Comparison of ENCODE assay signal across 8 cellular contexts in genomic region chr1:25875856-25876692, GRCh38. TPM values are rescaled to one million over a fixed set of nuclear protein-coding genes. Genes with fewer than 3 reads are reported as not detected.
DNase-seq lines count a peak whose midpoint lies in the region; ATAC-seq and TF ChIP-seq lines count a peak whose summit lies in the region.

No MANE protein-coding gene starts in this region.

- peaks cover 18% of the 10 kb centered on the region for H3K4me1 ChIP-seq in IMR-90 (ENCODE audit: control insufficient read depth, insufficient read depth, low read length)
- peaks cover 55 to 61% of the 10 kb centered on the region in 2 donors for H3K4me1 ChIP-seq in duodenal mucosa (ENCODE audit: control insufficient read depth in 1 of 2, insufficient read depth in 2 of 2, low read length in 2 of 2)
- peaks cover 29% of the 10 kb centered on the region for H3K4me1 ChIP-seq in muscle layer of colon (ENCODE audit: insufficient read depth, low read length)
- peaks cover 51% of the 10 kb centered on the region for H3K4me1 ChIP-seq in vagina

- H3K4ac ChIP-seq in IMR-90 (ENCODE audit: low read depth, low read length): peak overlapping the region; percentile 96

- DNase-seq in IMR-90 (no peak), vagina (ENCODE audit: extremely low spot score in 2 of 2) (no peak), COR-L47 (lab: John Stamatoyannopoulos, UW) (no peak)

- H3K9me3 ChIP-seq in IMR-90 (ENCODE audit: control insufficient read depth, insufficient read depth, low read length) (no peaks in the 10 kb centered on the region), duodenal mucosa (ENCODE audit: control insufficient read depth in 1 of 2, low read length in 2 of 2) (no peaks in the 10 kb centered on the region), muscle layer of colon (ENCODE audit: low read length) (no peaks in the 10 kb centered on the region), vagina (no peaks in the 10 kb centered on the region)

- dilution Hi-C loops in IMR-90 (cut with HindIII; ENCODE audit: low sequenced_read_pairs, unreplicated experiment): no loop called here

- no TSS peak for BruUV-seq in IMR-90 (replicated peaks; lab: Mats Ljungman, UMichigan)

- H3K9ac ChIP-seq in IMR-90 (ENCODE audit: low read depth, low read length): peak overlapping the region; percentile 54
- H3K9ac ChIP-seq in duodenal mucosa (ENCODE audit: low read depth in 1 of 2, low read length in 2 of 2): peak overlapping the region in 1 of 2 donors; percentile 75
- H3K9ac ChIP-seq in muscle layer of colon (ENCODE audit: low read length): no peak overlapping the region

- TF ChIP-seq CTCF in IMR-90 (conservative IDR thresholded peaks at IDR 0.05; ENCODE audit: low read depth, low read length) (no peak), vagina (IDR thresholded peaks at IDR 0.05) (no peak)

- peak overlapping the region; percentile 96 for H2AFZ ChIP-seq in IMR-90 (replicated peaks; ENCODE audit: low read length, poor library complexity)

- peak overlapping the region; percentile 86 for H2AK5ac ChIP-seq in IMR-90 (ENCODE audit: low read depth, low read length)

- H3K36me3 ChIP-seq in IMR-90 (ENCODE audit: control insufficient read depth, insufficient read depth, low read length): no peaks in the 10 kb centered on the region
- H3K36me3 ChIP-seq in duodenal mucosa (ENCODE audit: control insufficient read depth in 1 of 2, insufficient read depth in 2 of 2, low read length in 2 of 2): no peaks in the 10 kb centered on the region
- no peaks in the 10 kb centered on the region for H3K36me3 ChIP-seq in muscle layer of colon (ENCODE audit: insufficient read depth, low read length)
- H3K36me3 ChIP-seq in vagina: no peaks in the 10 kb centered on the region

- H3K27ac ChIP-seq in IMR-90 (ENCODE audit: insufficient read depth, low read length) (peak overlapping the region; percentile 58), duodenal mucosa (ENCODE audit: low read depth, low read length) (peak overlapping the region; percentile 52), muscle layer of colon (ENCODE audit: low read depth, low read length) (peak overlapping the region; percentile 73), vagina (peak overlapping the region; percentile 85)

- H3K27me3 ChIP-seq in IMR-90 (ENCODE audit: control insufficient read depth, insufficient read depth, low read length): no peaks in the 10 kb centered on the region
- H3K27me3 ChIP-seq in duodenal mucosa (ENCODE audit: control insufficient read depth in 1 of 2, insufficient read depth in 2 of 2, low read length in 2 of 2): no peaks in the 10 kb centered on the region
- no peaks in the 10 kb centered on the region for H3K27me3 ChIP-seq in muscle layer of colon (ENCODE audit: control insufficient read depth in 1 of 2, insufficient read depth in 2 of 2, low read length in 2 of 2)
- H3K27me3 ChIP-seq in vagina: no peaks in the 10 kb centered on the region

- H2BK15ac ChIP-seq in IMR-90 (ENCODE audit: low read depth, low read length): no peak overlapping the region; the same call in 2 of the 3 replicates

- peak overlapping the region; percentile 71; the same call in 1 of the 2 replicates for H3K23ac ChIP-seq in IMR-90 (ENCODE audit: low read depth, low read length)

- H4K91ac ChIP-seq in IMR-90 (ENCODE audit: insufficient read depth, low read depth, low read length): peak overlapping the region; percentile 72

- H2AK9ac ChIP-seq in IMR-90 (replicated peaks; ENCODE audit: low read depth, low read length, poor library complexity): peak overlapping the region; percentile 93

- peak overlapping the region; percentile 54 for H3K4me3 ChIP-seq in IMR-90 (ENCODE audit: insufficient read depth, low read depth, low read length)
- H3K4me3 ChIP-seq in duodenal mucosa (ENCODE audit: low read depth in 1 of 2, low read length in 2 of 2): peak overlapping the region; percentile 67 to 82
- peak overlapping the region; percentile 55 to 80 for H3K4me3 ChIP-seq in muscle layer of colon (ENCODE audit: low read depth in 1 of 2, low read length in 2 of 2)
- peak overlapping the region; percentile 69 to 71 for H3K4me3 ChIP-seq in vagina

- peak overlapping the region; percentile 64 for H3K4me2 ChIP-seq in IMR-90 (ENCODE audit: low read depth, low read length)

- TF ChIP-seq RAD21 in IMR-90 (IDR thresholded peaks at IDR 0.05; ENCODE audit: low read length): no peak

- H2BK120ac ChIP-seq in IMR-90 (ENCODE audit: low read depth, low read length): peak overlapping the region; percentile 63

- ATAC-seq in GM18867 (IDR thresholded peaks at IDR 0.05; ENCODE audit: unreplicated experiment) (peak; percentile 16), IMR-90 (ENCODE audit: low read depth) (peak; percentile 69), GM21390 (IDR thresholded peaks at IDR 0.05; ENCODE audit: unreplicated experiment) (no peak), HG03095 (IDR thresholded peaks at IDR 0.05; ENCODE audit: unreplicated experiment) (no peak)

- intact Hi-C loops in IMR-90 (cut with micrococcal nuclease) (no loop called here), vagina (cut with DNase I) (no loop called here)

- H2BK20ac ChIP-seq in IMR-90 (ENCODE audit: low read depth, low read length): 0 out of 2 replicates have a peak overlapping the region, but pooled peaks have one; percentile 36

- peaks cover 5% of the 10 kb centered on the region; the same call in 1 of the 2 replicates for H3K9me1 ChIP-seq in IMR-90 (ENCODE audit: insufficient read depth, low read length)

- H2BK5ac ChIP-seq in IMR-90 (ENCODE audit: low read depth, low read length, poor library complexity, severe bottlenecking): peak overlapping the region; percentile 14

- WGBS in IMR-90 (ENCODE audit: extremely low coverage in 2 of 2, insufficient read length in 1 of 2), 2 experiments: 7% methylated on average over 13 of the region's 32 CpGs; no CpG with 5 or more reads in 1 of the 2 experiments

- CTCF ChIA-PET in IMR-90 (lab: Yijun Ruan, JAX): interaction anchor here (1.3 kb wide), 1 partner anchor 121 kb away, joined by 4 read pairs; the partner anchor contains the start of gene PAFAH2

- TF ChIP-seq POLR2A in IMR-90 (IDR thresholded peaks at IDR 0.05; ENCODE audit: low read depth, low read length) (no peak), vagina (IDR thresholded peaks at IDR 0.05) (no peak)

- H3K56ac ChIP-seq in IMR-90 (ENCODE audit: extremely low read depth, insufficient read depth, low read length): no peak overlapping the region

- in situ Hi-C loops in IMR-90 (cut with MboI; ENCODE audit: low sequenced_read_pairs): no loop called here

- H3K14ac ChIP-seq in IMR-90 (replicated peaks; ENCODE audit: low read depth, low read length): peak overlapping the region; percentile 68

- 0 out of 2 replicates have a peak, but pooled peaks cover 3% of the 10 kb centered on the region for H4K20me1 ChIP-seq in IMR-90 (ENCODE audit: insufficient read depth, low read length)

- H3K79me1 ChIP-seq in IMR-90 (ENCODE audit: low read depth in 1 of 2, low read length in 2 of 2): peaks cover 35 to 36% of the 10 kb centered on the region in 2 experiments

- H4K5ac ChIP-seq in IMR-90 (ENCODE audit: low read depth, low read length): peak overlapping the region; percentile 96

- H4K8ac ChIP-seq in IMR-90 (ENCODE audit: low read depth in 2 of 2, low read length in 2 of 2): peak overlapping the region; percentile 33 to 76; a peak in 3 of 4 replicates

- POLR2A ChIA-PET in IMR-90 (lab: Charles Lee; ENCODE audit: unreplicated experiment): interaction anchor here (0.9 kb wide), 1 partner anchor 16 kb away, joined by 4 read pairs; no protein-coding TSS in a partner anchor

- peak overlapping the region; percentile 68; the same call in 1 of the 2 replicates for H3K18ac ChIP-seq in IMR-90 (ENCODE audit: low read depth, low read length)

TF ChIP-seq in IMR-90, 13 proteins besides CTCF, POLR2A, EP300 and RAD21:
- no peak for TF ChIP-seq BHLHE40 (IDR thresholded peaks at IDR 0.05; ENCODE audit: low read depth, low read length)
- no peak for TF ChIP-seq MXI1 (IDR thresholded peaks at IDR 0.05; ENCODE audit: borderline replicate concordance, low read depth, low read length)
- no peak for TF ChIP-seq MAFK (IDR thresholded peaks at IDR 0.05; ENCODE audit: low read depth, low read length)
- no peak for TF ChIP-seq RFX5 (IDR thresholded peaks at IDR 0.05; ENCODE audit: low read depth, low read length)
- no peak for TF ChIP-seq RCOR1 (IDR thresholded peaks at IDR 0.05; ENCODE audit: insufficient replicate concordance, low read length)
- no peak for TF ChIP-seq MAZ (IDR thresholded peaks at IDR 0.05; ENCODE audit: borderline replicate concordance, low read depth, low read length)
- TF ChIP-seq USF2 (IDR thresholded peaks at IDR 0.05; ENCODE audit: low read depth, low read length): no peak
- TF ChIP-seq CHD1 (IDR thresholded peaks at IDR 0.05; ENCODE audit: low read depth, low read length): no peak

RNA-seq across cellular contexts. Expression of gene PAQR7, which starts 0.6 kb away (rescaled TPM):
- total RNA-seq in IMR-90 (2012; rRNA removed) (8.3 and 9.0 TPM in 2 replicates), vagina (7.1 TPM)
- 12.0 and 12.9 TPM in 2 replicates for polyA plus RNA-seq in IMR-90 (2012; rRNA removed)
- polyA plus RNA-seq in IMR-90 (2012; cell fraction: cytosol; rRNA removed): 7.6 and 16.9 TPM in 2 replicates
- polyA plus RNA-seq in IMR-90 (2012; cell fraction: nucleus; rRNA removed; ENCODE audit: low replicate concordance): 33.3 and 47.8 TPM in 2 replicates

RNA-seq across cellular contexts. Expression of gene AUNIP, which starts 16.8 kb away (rescaled TPM):
- total RNA-seq in IMR-90 (2012; rRNA removed): 3.9 and 5.0 TPM in 2 replicates
- polyA plus RNA-seq in IMR-90 (2012; rRNA removed): 2.2 and 2.4 TPM in 2 replicates
- polyA plus RNA-seq in IMR-90 (2012; cell fraction: cytosol; rRNA removed): 0.52 and 0.65 TPM in 2 replicates
- polyA plus RNA-seq in IMR-90 (2012; cell fraction: nucleus; rRNA removed; ENCODE audit: low replicate concordance): 0.39 and 0.96 TPM in 2 replicates
- total RNA-seq in vagina: 1.5 TPM

RNA-seq across cellular contexts. Expression of gene STMN1, which starts 30.1 kb away (rescaled TPM):
- 93.0 and 194 TPM in 2 replicates for total RNA-seq in IMR-90 (2012; rRNA removed)
- polyA plus RNA-seq in IMR-90 (2012; rRNA removed): 179 and 273 TPM in 2 replicates
- 28.5 and 67.8 TPM in 2 replicates for polyA plus RNA-seq in IMR-90 (2012; cell fraction: cytosol; rRNA removed)
- 11.0 and 55.5 TPM in 2 replicates for polyA plus RNA-seq in IMR-90 (2012; cell fraction: nucleus; rRNA removed; ENCODE audit: low replicate concordance)
- total RNA-seq in vagina: 91.8 TPM

RNA-seq across cellular contexts. Expression of gene MTFR1L, which starts 56.3 kb away (rescaled TPM):
- 57.2 and 69.7 TPM in 2 replicates for total RNA-seq in IMR-90 (2012; rRNA removed)
- polyA plus RNA-seq in IMR-90 (2012; rRNA removed): 69.1 and 80.0 TPM in 2 replicates
- 89.0 and 279 TPM in 2 replicates for polyA plus RNA-seq in IMR-90 (2012; cell fraction: cytosol; rRNA removed)
- polyA plus RNA-seq in IMR-90 (2012; cell fraction: nucleus; rRNA removed; ENCODE audit: low replicate concordance): 122 and 153 TPM in 2 replicates
- total RNA-seq in vagina: 55.7 TPM

Comparison
In these comparisons a context has a peak if more than half of its experiments do, and no peak if none do; other contexts are left out.
1. ATAC-seq: peak in GM18867 (single experiment) and IMR-90 (single experiment); none in GM21390 (single experiment) and HG03095 (single experiment).
2. Peak in every context shown above with its lines, with median percentiles within 50 percentile points of each other: H3K27ac ChIP-seq and H3K4me3 ChIP-seq.